Comparison of ENCODE assay signal across 17 cellular contexts in the genomic region with DNA sequence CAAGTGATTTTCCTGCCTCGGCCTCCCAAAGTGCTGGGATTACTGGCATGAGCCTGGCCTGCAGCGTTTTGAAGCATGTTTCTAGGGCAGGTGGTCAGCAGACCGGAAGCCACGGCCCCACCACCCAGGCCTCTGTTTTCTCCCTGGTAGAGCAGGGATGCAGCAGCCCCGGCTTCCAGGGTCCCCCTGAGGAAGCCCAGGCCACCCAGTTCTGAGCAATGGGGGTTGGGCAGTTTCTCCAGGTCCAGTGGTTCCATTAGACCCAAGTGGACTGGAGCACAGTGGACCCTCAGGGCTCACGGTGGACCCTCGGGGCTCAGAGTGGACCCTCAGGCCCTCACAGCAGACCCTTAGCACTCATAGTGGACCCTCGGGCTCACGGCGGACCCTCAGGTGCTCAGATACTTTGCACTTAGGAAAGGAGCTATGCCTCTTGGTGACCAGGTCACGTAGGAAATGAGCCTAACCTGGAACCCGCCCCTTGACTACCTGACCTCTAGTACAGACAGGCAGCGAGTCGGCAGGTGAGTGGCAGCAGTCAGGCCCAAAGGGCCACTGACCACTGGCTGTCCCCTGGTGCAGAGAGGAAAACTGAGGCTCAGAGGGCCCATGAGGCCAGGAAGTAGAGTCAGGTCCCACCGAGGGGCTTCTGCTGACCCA. TPM values are rescaled to one million over a fixed set of nuclear protein-coding genes. Genes with fewer than 3 reads are reported as not detected.
A peak's percentile ranks its signal among the peaks of the same experiment; 100 is the strongest.
DNase-seq lines count a peak whose midpoint lies in the region; ATAC-seq and TF ChIP-seq lines count a peak whose summit lies in the region.
"Had no signal": no experiment of that assay in that cellular context is flagged by ENCODE, and none has a peak within 500 bp of the region (broad histone marks: within the 10 kb centered on the region; RNA-seq: fewer than 3 reads in every experiment).

No MANE protein-coding gene starts in this region.

- no peak overlapping the region for H3K4me3 Mint-ChIP-seq in activated T-cell treated with anti-CD3 and anti-CD28 coated beads, Interleukin-2, amount 50 U/mL, for 72 hours
- H3K4me3 Mint-ChIP-seq in CD4-positive, alpha-beta T cell, result no peak overlapping the region
- H3K4me3 Mint-ChIP-seq in chondrocyte (ENCODE audit: unreplicated experiment), result no peak overlapping the region
- H3K4me3 Mint-ChIP-seq in osteocyte (ENCODE audit: unreplicated experiment), result no peak overlapping the region

- H3K4me1 Mint-ChIP-seq in activated T-cell treated with anti-CD3 and anti-CD28 coated beads, Interleukin-2, amount 50 U/mL, for 72 hours (ENCODE audit: low read depth), result peaks cover 17% of the 10 kb centered on the region
- H3K4me1 Mint-ChIP-seq in CD4-positive, alpha-beta T cell (ENCODE audit: low read depth), result peaks cover 17% of the 10 kb centered on the region
- H3K4me1 Mint-ChIP-seq in chondrocyte (ENCODE audit: low read depth) (no peaks in the 10 kb centered on the region), osteocyte (ENCODE audit: unreplicated experiment) (no peaks in the 10 kb centered on the region)

- intact Hi-C loops in CD4-positive, alpha-beta T cell (cut with DNase I, micrococcal nuclease), result no loop called here
- intact Hi-C loops in cardiac septum (cut with DNase I), result no loop called here

- ATAC-seq in activated T-cell treated with anti-CD3 and anti-CD28 coated beads, Interleukin-2, amount 50 U/mL, for 72 hours (replicated peaks in 1 of 2), result no peak
- no peak for ATAC-seq in CD4-positive, alpha-beta T cell (ENCODE audit: poor library complexity)
- no peak for ATAC-seq in GM18511 (IDR thresholded peaks at IDR 0.05; ENCODE audit: unreplicated experiment)
- ATAC-seq: Right ventricle myocardium inferior had no signal

- no peaks in the 10 kb centered on the region for H3K27me3 ChIP-seq in CD4-positive, alpha-beta T cell (ENCODE audit: control insufficient read depth, insufficient read depth, low read length)

- no peaks in the 10 kb centered on the region for H3K9me3 ChIP-seq in CD4-positive, alpha-beta T cell (ENCODE audit: control insufficient read depth, low read length)
- H3K9me3 ChIP-seq: HAP-1 had no signal

- no peak for DNase-seq in activated T-cell treated with anti-CD3 and anti-CD28 coated beads, Interleukin-2, amount 50 U/mL, for 72 hours
- no peak for DNase-seq in activated T-cell treated with anti-CD3 and anti-CD28 coated beads, Interleukin-2, amount 50 U/mL, for 1 hour
- DNase-seq in CD4-positive, alpha-beta T cell, result no peak
- DNase-seq in chondrocyte (ENCODE audit: low spot score) (peak; percentile 89), osteocyte (ENCODE audit: extremely low spot score, unreplicated experiment) (peak; percentile 80), cardiac septum (ENCODE audit: low spot score) (no peak), nucleus accumbens (lab: John Stamatoyannopoulos, UW) (no peak)
- DNase-seq: AML-193, DMS153, EL, NCI-H1436, NCI-H2081, NCI-H510A treated with DMSO at 0.1 percent for 48 hours had no signal

- no peaks in the 10 kb centered on the region for H3K36me3 Mint-ChIP-seq in activated T-cell treated with anti-CD3 and anti-CD28 coated beads, Interleukin-2, amount 50 U/mL, for 72 hours (ENCODE audit: insufficient read depth in 2 of 2)
- H3K36me3 Mint-ChIP-seq in CD4-positive, alpha-beta T cell (ENCODE audit: low read depth), result no peaks in the 10 kb centered on the region
- H3K36me3 Mint-ChIP-seq in chondrocyte (ENCODE audit: low read depth), result no peaks in the 10 kb centered on the region
- H3K36me3 Mint-ChIP-seq in osteocyte (ENCODE audit: unreplicated experiment), result no peaks in the 10 kb centered on the region
- H3K36me3 Mint-ChIP-seq: IgD-negative memory B cell had no signal

- CTCF ChIA-PET in CD4-positive, alpha-beta T cell (lab: Charles Lee), result interaction anchor here (0.6 kb wide), 1 partner anchor 91 kb away, joined by 4 read pairs; no protein-coding TSS in a partner anchor

- no peaks in the 10 kb centered on the region for H3K27me3 Mint-ChIP-seq in activated T-cell treated with anti-CD3 and anti-CD28 coated beads, Interleukin-2, amount 50 U/mL, for 72 hours (ENCODE audit: low read depth)
- H3K27me3 Mint-ChIP-seq in CD4-positive, alpha-beta T cell, result no peaks in the 10 kb centered on the region
- no peaks in the 10 kb centered on the region for H3K27me3 Mint-ChIP-seq in chondrocyte (ENCODE audit: low read depth)
- H3K27me3 Mint-ChIP-seq in osteocyte (ENCODE audit: unreplicated experiment), result no peaks in the 10 kb centered on the region
- H3K27me3 Mint-ChIP-seq: IgD-negative memory B cell had no signal

- H3K9me3 Mint-ChIP-seq in activated T-cell treated with anti-CD3 and anti-CD28 coated beads, Interleukin-2, amount 50 U/mL, for 72 hours, result no peaks in the 10 kb centered on the region
- H3K9me3 Mint-ChIP-seq in CD4-positive, alpha-beta T cell, result no peaks in the 10 kb centered on the region
- H3K9me3 Mint-ChIP-seq in chondrocyte (ENCODE audit: low read depth) (no peaks in the 10 kb centered on the region), osteocyte (ENCODE audit: unreplicated experiment) (no peaks in the 10 kb centered on the region)

- TF ChIP-seq CTCF in CD4-positive, alpha-beta T cell (IDR thresholded peaks at IDR 0.05), result no peak
- no peak for TF ChIP-seq CTCF in chondrocyte (IDR thresholded peaks at IDR 0.05)
- TF ChIP-seq CTCF in osteocyte (IDR thresholded peaks at IDR 0.05), result no peak

- POLR2A ChIA-PET in CD4-positive, alpha-beta T cell (lab: Charles Lee), result interaction anchor here (0.8 to 1.2 kb wide), 3 partner anchors 9 to 11 kb away, joined by 4 to 5 read pairs (median 4); a partner anchor contains a TSS

- H3K27ac Mint-ChIP-seq in activated T-cell treated with anti-CD3 and anti-CD28 coated beads, Interleukin-2, amount 50 U/mL, for 72 hours, result peak overlapping the region; percentile 60
- peak overlapping the region; percentile 61 for H3K27ac Mint-ChIP-seq in CD4-positive, alpha-beta T cell
- H3K27ac Mint-ChIP-seq in chondrocyte (ENCODE audit: unreplicated experiment), result no peak overlapping the region
- no peak overlapping the region for H3K27ac Mint-ChIP-seq in osteocyte (ENCODE audit: unreplicated experiment)

- no peak overlapping the region for H3K27ac ChIP-seq in CD4-positive, alpha-beta T cell (ENCODE audit: low read depth, low read length)

RNA-seq across cellular contexts. Expression of a gene that starts 4.6 kb away (rescaled TPM):
- total RNA-seq in activated T-cell treated with anti-CD3 and anti-CD28 coated beads, Interleukin-2, amount 50 U/mL, for 72 hours, result 1 to 10 TPM in 1 of 2 donors, under 1 TPM in 1; 1.00 to 1.5 TPM
- total RNA-seq in CD4-positive, alpha-beta T cell, result 1 to 10 TPM; 1.0 to 1.3 TPM
- total RNA-seq in chondrocyte (23.3 to 32.6 TPM (median 24.8 TPM) in 3 replicates), osteocyte (25.6 and 28.0 TPM in 2 replicates), cardiac septum (1.7 TPM)

RNA-seq across cellular contexts. Expression of a gene that starts 10.8 kb away (rescaled TPM):
- total RNA-seq in activated T-cell treated with anti-CD3 and anti-CD28 coated beads, Interleukin-2, amount 50 U/mL, for 72 hours, result 10 to 100 TPM; 68.6 to 78.6 TPM
- 10 to 100 TPM; 58.3 to 59.4 TPM for total RNA-seq in CD4-positive, alpha-beta T cell
- total RNA-seq in chondrocyte (73.8 to 86.7 TPM (median 76.4 TPM) in 3 replicates), osteocyte (105 and 108 TPM in 2 replicates), cardiac septum (82.4 TPM)

RNA-seq across cellular contexts. Expression of a gene that starts 27.5 kb away (rescaled TPM):
- total RNA-seq in activated T-cell treated with anti-CD3 and anti-CD28 coated beads, Interleukin-2, amount 50 U/mL, for 72 hours, result 1 to 10 TPM; 1.5 TPM
- 1 to 10 TPM; 3.0 to 3.7 TPM for total RNA-seq in CD4-positive, alpha-beta T cell
- total RNA-seq in chondrocyte (18.3 to 71.4 TPM (median 68.7 TPM) in 3 replicates), osteocyte (4.8 and 8.5 TPM in 2 replicates), cardiac septum (60.2 TPM)

RNA-seq across cellular contexts. Expression of a gene that starts 29.8 kb away (rescaled TPM):
- total RNA-seq in activated T-cell treated with anti-CD3 and anti-CD28 coated beads, Interleukin-2, amount 50 U/mL, for 72 hours, result 100 to 1,000 TPM; 138 to 167 TPM
- total RNA-seq in CD4-positive, alpha-beta T cell, result 100 to 1,000 TPM in 1 of 2 experiments, 10 to 100 TPM in 1; 95.4 to 101 TPM
- total RNA-seq in chondrocyte (99.7 to 129 TPM (median 100 TPM) in 3 replicates), osteocyte (117 and 121 TPM in 2 replicates), cardiac septum (90.7 TPM)

RNA-seq across cellular contexts. Expression of a gene that starts 54.3 kb away (rescaled TPM):
- total RNA-seq in activated T-cell treated with anti-CD3 and anti-CD28 coated beads, Interleukin-2, amount 50 U/mL, for 72 hours, result 10 to 100 TPM; 41.5 to 42.3 TPM
- 10 to 100 TPM; 49.8 to 52.0 TPM for total RNA-seq in CD4-positive, alpha-beta T cell
- total RNA-seq in chondrocyte (21.1 to 24.2 TPM (median 21.8 TPM) in 3 replicates), osteocyte (28.8 and 29.7 TPM in 2 replicates), cardiac septum (30.4 TPM)

Comparison
In these comparisons a context has a peak if more than half of its experiments do, and no peak if none do; other contexts are left out.
1. DNase-seq: peak in chondrocyte (single experiment) and osteocyte (single experiment); none in activated T-cell treated with anti-CD3 and anti-CD28 coated beads, Interleukin-2, amount 50 U/mL, for 72 hours (0 of 2), activated T-cell treated with anti-CD3 and anti-CD28 coated beads, Interleukin-2, amount 50 U/mL, for 1 hour (single experiment), CD4-positive, alpha-beta T cell (0 of 10), cardiac septum (single experiment) and nucleus accumbens (0 of 56).
2. H3K27ac Mint-ChIP-seq: peak in activated T-cell treated with anti-CD3 and anti-CD28 coated beads, Interleukin-2, amount 50 U/mL, for 72 hours (single experiment) and CD4-positive, alpha-beta T cell (single experiment); none in chondrocyte (single experiment) and osteocyte (single experiment).